ENCODE assay signal across 26 cellular contexts in the genomic region with DNA sequence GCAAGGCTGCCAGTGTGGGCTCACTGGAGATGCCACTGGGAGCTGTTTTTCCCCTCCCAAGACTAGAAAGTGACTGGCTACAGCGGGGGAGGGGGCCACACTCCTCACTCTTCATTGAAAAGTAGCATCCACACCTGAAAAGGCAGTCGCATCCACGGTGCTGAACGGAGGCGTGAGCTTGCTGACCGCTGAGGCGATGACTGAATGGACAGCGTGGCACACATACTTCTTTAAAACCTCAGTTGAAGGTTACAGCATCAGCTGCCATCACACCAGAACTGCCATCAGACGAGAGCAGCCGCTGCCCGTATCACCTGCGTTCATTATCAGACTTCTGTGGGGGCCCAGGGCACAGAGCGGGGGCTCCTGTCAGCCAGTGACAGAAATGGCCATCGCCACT.
"Had no signal": no experiment of that assay in that cellular context is flagged by ENCODE, and none has a peak within 500 bp of the region (broad histone marks: within the 10 kb centered on the region; RNA-seq: fewer than 3 reads in every experiment).

No MANE protein-coding gene starts in this region.

- H3K9me3 Mint-ChIP-seq: activated B cell treated with CpG ODN at 0.5 μM for 24 hours; activated CD4-positive, alpha-beta T cell treated with anti-CD3 and anti-CD28 coated beads, Interleukin-2, amount 10 ng/mL, durations not matched to agents 24 days and 14 days; activated naive CD4-positive, alpha-beta T cell treated with anti-CD3 and anti-CD28 coated beads, Interleukin-2, amount 50 U/mL, for 72 hours; activated T-cell treated with anti-CD3 and anti-CD28 coated beads, Interleukin-2, amount 50 U/mL, for 24 hours; activated T-helper 1 cell treated with anti-CD3 and anti-CD28 coated beads, Interleukin-12 subunit alpha, Interleukin-12 subunit beta, Interleukin-2, Interleukin-4 antibody, amounts not matched to agents 30 ng/mL and 10 ng/mL and 1 ng/mL, durations not matched to agents 14 hours and 24 hours and 36 hours; T-helper 1 cell treated with Interleukin-12 subunit alpha and Interleukin-12 subunit beta and Interleukin-4 antibody, amounts not matched to agents 30 μg/mL and 1 μg/mL, for 36 hours had no signal

- H3K27me3 ChIP-seq: brain microvascular endothelial cell, cardiac muscle cell had no signal

- H3K9ac ChIP-seq: KMS-11 had no signal

- H3K27ac ChIP-seq: brain microvascular endothelial cell, cardiac muscle cell, KMS-11 had no signal

- DNase-seq: activated B cell treated with CpG ODN at 0.5 μM for 24 hours; activated CD4-positive, alpha-beta T cell treated with anti-CD3 and anti-CD28 coated beads for 1 hour; activated CD4-positive, alpha-beta T cell treated with anti-CD3 and anti-CD28 coated beads, Interleukin-2, amount 10 ng/mL, durations not matched to agents 24 days and 14 days; activated CD4-positive, alpha-beta T cell treated with anti-CD3 and anti-CD28 coated beads, Interleukin-2, amount 50 U/mL, for 48 hours; activated CD8-positive, alpha-beta memory T cell treated with anti-CD3 and anti-CD28 coated beads, Interleukin-2, amount 10 ng/mL, durations not matched to agents 7 days and 5 days; activated effector memory CD4-positive, alpha-beta T cell treated with Interleukin-2 at 50 U/mL for 16 hours; activated naive CD4-positive, alpha-beta T cell treated with Interleukin-2 at 50 U/mL for 16 hours; activated T-cell treated with anti-CD3 and anti-CD28 coated beads, Interleukin-2, amount 50 U/mL, for 24 hours; brain microvascular endothelial cell; cerebellar nuclear complex; NCI-H1092; NCI-H1417; NCI-H1694; NCI-H2029; NCI-H510A treated with DMSO at 0.1 percent for 48 hours; NK-92 treated with Interleukin-12 subunit alpha and Interleukin-12 subunit beta, amount 100 ng/mL, for 24 hours; OCI-M1; RPMI8226; SHP77 treated with DMSO at 0.1 percent for 48 hours; T-helper 9 cell had no signal

- H3K4me3 ChIP-seq: cardiac muscle cell had no signal

- H3K4me2 ChIP-seq: KMS-11 had no signal

- H3K4me3 Mint-ChIP-seq: activated B cell treated with CpG ODN at 0.5 μM for 24 hours; activated CD4-positive, alpha-beta T cell treated with anti-CD3 and anti-CD28 coated beads, Interleukin-2, amount 10 ng/mL, durations not matched to agents 24 days and 14 days; activated CD8-positive, alpha-beta memory T cell treated with anti-CD3 and anti-CD28 coated beads, Interleukin-2, amount 10 ng/mL, durations not matched to agents 7 days and 5 days; activated T-cell treated with anti-CD3 and anti-CD28 coated beads, Interleukin-2, amount 50 U/mL, for 24 hours; activated T-helper 1 cell treated with anti-CD3 and anti-CD28 coated beads, Interleukin-12 subunit alpha, Interleukin-12 subunit beta, Interleukin-2, Interleukin-4 antibody, amounts not matched to agents 30 ng/mL and 10 ng/mL and 1 ng/mL, durations not matched to agents 14 hours and 24 hours and 36 hours; T-helper 1 cell treated with Interleukin-12 subunit alpha and Interleukin-12 subunit beta and Interleukin-4 antibody, amounts not matched to agents 30 μg/mL and 1 μg/mL, for 36 hours had no signal

- H3K36me3 Mint-ChIP-seq: activated CD8-positive, alpha-beta memory T cell treated with anti-CD3 and anti-CD28 coated beads, Interleukin-2, amount 10 ng/mL, durations not matched to agents 7 days and 5 days; activated naive CD4-positive, alpha-beta T cell treated with anti-CD3 and anti-CD28 coated beads, Interleukin-2, amount 50 U/mL, for 72 hours had no signal

- H3K36me3 ChIP-seq: brain microvascular endothelial cell, cardiac muscle cell had no signal

- H3K27me3 Mint-ChIP-seq: activated B cell treated with CpG ODN at 0.5 μM for 24 hours had no signal

- H3K27ac Mint-ChIP-seq: activated B cell treated with CpG ODN at 0.5 μM for 24 hours; activated CD4-positive, alpha-beta T cell treated with anti-CD3 and anti-CD28 coated beads, Interleukin-2, amount 10 ng/mL, durations not matched to agents 24 days and 14 days; activated CD8-positive, alpha-beta memory T cell treated with anti-CD3 and anti-CD28 coated beads, Interleukin-2, amount 10 ng/mL, durations not matched to agents 7 days and 5 days; activated naive CD4-positive, alpha-beta T cell treated with anti-CD3 and anti-CD28 coated beads, Interleukin-2, amount 50 U/mL, for 72 hours; activated T-cell treated with anti-CD3 and anti-CD28 coated beads, Interleukin-2, amount 50 U/mL, for 24 hours; activated T-helper 1 cell treated with anti-CD3 and anti-CD28 coated beads, Interleukin-12 subunit alpha, Interleukin-12 subunit beta, Interleukin-2, Interleukin-4 antibody, amounts not matched to agents 30 ng/mL and 10 ng/mL and 1 ng/mL, durations not matched to agents 14 hours and 24 hours and 36 hours; T-helper 1 cell treated with Interleukin-12 subunit alpha and Interleukin-12 subunit beta and Interleukin-4 antibody, amounts not matched to agents 30 μg/mL and 1 μg/mL, for 36 hours had no signal

- ATAC-seq: activated CD8-positive, alpha-beta memory T cell treated with anti-CD3 and anti-CD28 coated beads, Interleukin-2, amount 10 ng/mL, durations not matched to agents 7 days and 5 days; activated naive CD4-positive, alpha-beta T cell treated with anti-CD3 and anti-CD28 coated beads, Interleukin-2, amount 50 U/mL, for 72 hours; Panc1 had no signal
